ENCODE assay signal across 22 cellular contexts in the genomic region with DNA sequence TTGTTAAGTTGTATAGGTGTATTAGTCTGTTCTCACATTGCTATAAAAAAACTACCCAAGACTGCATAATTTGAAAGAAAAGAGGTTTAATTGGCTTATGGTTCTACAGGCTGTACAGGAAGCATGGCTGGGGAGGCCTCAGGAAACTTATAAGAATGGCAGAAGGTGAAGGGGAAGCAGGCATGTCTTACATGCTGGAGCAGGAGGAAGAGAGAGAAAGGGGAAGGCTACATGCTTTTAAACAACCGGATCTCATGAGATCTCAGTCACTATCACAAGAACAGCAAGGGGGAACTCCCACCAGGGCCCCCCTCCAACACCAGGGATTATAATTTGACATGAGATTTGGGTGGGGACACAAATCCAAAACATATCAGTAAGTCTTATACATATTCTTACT.
"Had no signal": no experiment of that assay in that cellular context is flagged by ENCODE, and none has a peak within 500 bp of the region (broad histone marks: within the 10 kb centered on the region; RNA-seq: fewer than 3 reads in every experiment).

No MANE protein-coding gene starts in this region.

- H3K9me3 ChIP-seq: lower lobe of right lung, mucosa of descending colon, transverse colon had no signal

- H3K27ac ChIP-seq: hepatocyte, lower lobe of right lung, transverse colon, VCaP had no signal

- H3K4me1 ChIP-seq: lower lobe of right lung, transverse colon had no signal

- H3K27ac Mint-ChIP-seq: activated naive CD4-positive, alpha-beta T cell treated with anti-CD3 and anti-CD28 coated beads, Interleukin-2, amount 50 U/mL, for 72 hours; activated T-helper 17 cell treated with anti-CD3 and anti-CD28 coated beads, Interleukin-2, amount 50 U/mL, for 72 hours; brain; immature natural killer cell; progenitor cell of endocrine pancreas; stimulated activated naive B cell treated with anti-CD40 and anti-IgM and Interleukin-4, amounts not matched to agents 10 μg/mL and 1 μg/mL and 100 μg/mL, for 72 hours had no signal

- H3K4me3 Mint-ChIP-seq: activated T-helper 17 cell treated with anti-CD3 and anti-CD28 coated beads, Interleukin-2, amount 50 U/mL, for 72 hours; brain; immature natural killer cell; stimulated activated naive B cell treated with anti-CD40 and anti-IgM and Interleukin-4, amounts not matched to agents 10 μg/mL and 1 μg/mL and 100 μg/mL, for 72 hours had no signal

- H3K4me3 ChIP-seq: hepatocyte, lower lobe of right lung, mucosa of descending colon, transverse colon had no signal

- ATAC-seq: activated naive CD4-positive, alpha-beta T cell treated with anti-CD3 and anti-CD28 coated beads, Interleukin-2, amount 50 U/mL, for 72 hours; activated T-helper 17 cell treated with anti-CD3 and anti-CD28 coated beads, Interleukin-2, amount 50 U/mL, for 72 hours; esophagus mucosa; left lobe of liver; lower lobe of right lung; mucosa of descending colon; stimulated activated naive B cell treated with anti-CD40 and anti-IgM and Interleukin-4, amounts not matched to agents 10 μg/mL and 1 μg/mL and 100 μg/mL, for 72 hours had no signal

- H3K36me3 ChIP-seq: lower lobe of right lung, transverse colon had no signal

- H3K4me1 Mint-ChIP-seq: activated T-helper 17 cell treated with anti-CD3 and anti-CD28 coated beads, Interleukin-2, amount 50 U/mL, for 72 hours; brain; immature natural killer cell had no signal

- DNase-seq: activated CD4-positive, alpha-beta T cell treated with anti-CD3 and anti-CD28 coated beads, Interleukin-2, amount 50 U/mL, for 1 hour; activated CD4-positive, CD25-positive, alpha-beta regulatory T cell treated with anti-CD3 and anti-CD28 coated beads, Interleukin-2, amount 50 U/mL, for 72 hours; activated T-cell treated with anti-CD3 and anti-CD28 coated beads, Interleukin-2, amount 50 U/mL, for 1 hour; aorta; effector CD8-positive, alpha-beta T cell; glutamatergic neuron; immature natural killer cell; lower lobe of right lung; mesendoderm; mucosa of descending colon; stimulated activated CD4-positive, alpha-beta T cell treated with anti-CD3 and anti-CD28 coated beads, Interleukin-2, amount 100 ng/mL, for 48 hours; stimulated activated CD8-positive, alpha-beta memory T cell treated with anti-CD3 and anti-CD28 coated beads, Interleukin-4, amount 100 ng/mL, for 48 hours; stimulated activated naive B cell treated with anti-CD40 and anti-IgM and Interleukin-4, amounts not matched to agents 10 μg/mL and 1 μg/mL and 100 μg/mL, for 72 hours; transverse colon had no signal

- H3K9me3 Mint-ChIP-seq: activated T-helper 17 cell treated with anti-CD3 and anti-CD28 coated beads, Interleukin-2, amount 50 U/mL, for 72 hours; immature natural killer cell had no signal

- H3K36me3 Mint-ChIP-seq: activated naive CD4-positive, alpha-beta T cell treated with anti-CD3 and anti-CD28 coated beads, Interleukin-2, amount 50 U/mL, for 72 hours; brain; immature natural killer cell; stimulated activated naive B cell treated with anti-CD40 and anti-IgM and Interleukin-4, amounts not matched to agents 10 μg/mL and 1 μg/mL and 100 μg/mL, for 72 hours had no signal
